8 cellular contexts compared by ENCODE assay signal in genomic region chr9:73132034-73132776, GRCh38. TPM values are rescaled to one million over a fixed set of nuclear protein-coding genes. Genes with fewer than 3 reads are reported as not detected.
DNase-seq lines count a peak whose midpoint lies in the region; ATAC-seq lines count a peak whose summit lies in the region.

No MANE protein-coding gene starts in this region.

- no peaks in the 10 kb centered on the region for H3K27me3 Mint-ChIP-seq in naive B cell

- H3K36me3 Mint-ChIP-seq in naive B cell: no peaks in the 10 kb centered on the region
- peaks cover 6% of the 10 kb centered on the region for H3K36me3 Mint-ChIP-seq in stimulated activated effector memory CD8-positive, alpha-beta T cell treated with anti-CD3 and anti-CD28 coated beads, Interleukin-12 subunit alpha, Interleukin-12 subunit beta, amount 100 ng/mL, for 72 hours

- peak; percentile 86 to 88 for DNase-seq in AML-193 (lab: John Stamatoyannopoulos, UW)
- DNase-seq in GM19240 (ENCODE audit: insufficient read length, low spot score): peak; percentile 14
- DNase-seq in OCI-M1 (lab: John Stamatoyannopoulos, UW): peak; percentile 92
- peak; percentile 64 to 70 for DNase-seq in activated T-cell treated with anti-CD3 and anti-CD28 coated beads, Interleukin-2, amount 50 U/mL, for 48 hours
- DNase-seq in naive B cell: peak; percentile 64
- peak; percentile 47 to 81 for DNase-seq in stimulated activated effector memory CD8-positive, alpha-beta T cell treated with anti-CD3 and anti-CD28 coated beads, Interleukin-12 subunit alpha, Interleukin-12 subunit beta, amount 100 ng/mL, for 72 hours (ENCODE audit: low spot score in 2 of 2)

- H3K4me3 Mint-ChIP-seq in naive B cell: peak overlapping the region; percentile 81 to 99 (median 92)
- peak overlapping the region; percentile 67 for H3K4me3 Mint-ChIP-seq in stimulated activated effector memory CD8-positive, alpha-beta T cell treated with anti-CD3 and anti-CD28 coated beads, Interleukin-12 subunit alpha, Interleukin-12 subunit beta, amount 100 ng/mL, for 72 hours

- H3K27ac Mint-ChIP-seq in naive B cell: peak overlapping the region; percentile 83 to 96 (median 90)
- peak overlapping the region; percentile 92 for H3K27ac Mint-ChIP-seq in stimulated activated effector memory CD8-positive, alpha-beta T cell treated with anti-CD3 and anti-CD28 coated beads, Interleukin-12 subunit alpha, Interleukin-12 subunit beta, amount 100 ng/mL, for 72 hours

- peak; percentile 94 for ATAC-seq in HG03439 (IDR thresholded peaks at IDR 0.05; ENCODE audit: unreplicated experiment)
- peak; percentile 62 for ATAC-seq in esophagus mucosa
- ATAC-seq in naive B cell (ENCODE audit: low read depth in 2 of 2): peak; percentile 93
- peak; percentile 94 for ATAC-seq in stimulated activated effector memory CD8-positive, alpha-beta T cell treated with anti-CD3 and anti-CD28 coated beads, Interleukin-12 subunit alpha, Interleukin-12 subunit beta, amount 100 ng/mL, for 72 hours

- H3K4me1 Mint-ChIP-seq in naive B cell: peaks cover 0 to 9% (median 8%) of the 10 kb centered on the region in 3 donors
- H3K4me1 Mint-ChIP-seq in stimulated activated effector memory CD8-positive, alpha-beta T cell treated with anti-CD3 and anti-CD28 coated beads, Interleukin-12 subunit alpha, Interleukin-12 subunit beta, amount 100 ng/mL, for 72 hours: peaks cover 21% of the 10 kb centered on the region

- H3K9me3 Mint-ChIP-seq in naive B cell: no peaks in the 10 kb centered on the region
- H3K9me3 Mint-ChIP-seq in stimulated activated effector memory CD8-positive, alpha-beta T cell treated with anti-CD3 and anti-CD28 coated beads, Interleukin-12 subunit alpha, Interleukin-12 subunit beta, amount 100 ng/mL, for 72 hours: no peaks in the 10 kb centered on the region

RNA-seq across cellular contexts. Expression of gene ANXA1, which starts 19.5 kb away (rescaled TPM):
- 4,910 TPM for total RNA-seq in esophagus mucosa
- polyA plus RNA-seq in naive B cell (ENCODE audit: low read depth in 6 of 6): 1 to 10 TPM in 5 of 6 donors, under 1 TPM in 1; 0.50 to 5.1 (median 2.6) TPM

Comparison
In these comparisons a context has a peak if more than half of its experiments do, and no peak if none do; other contexts are left out.
1. Peak in every context shown above with its lines: DNase-seq and ATAC-seq.
2. DNase-seq: peak in every context shown above with its lines; median percentile 92 in OCI-M1; 87 in AML-193; 67 in activated T-cell treated with anti-CD3 and anti-CD28 coated beads, Interleukin-2, amount 50 U/mL, for 48 hours; 64 in naive B cell; 64 in stimulated activated effector memory CD8-positive, alpha-beta T cell treated with anti-CD3 and anti-CD28 coated beads, Interleukin-12 subunit alpha, Interleukin-12 subunit beta, amount 100 ng/mL, for 72 hours; 14 in GM19240.